In genomic region chr15:100873029-100873677, GRCh38 we compare ENCODE assay signal across 8 cellular contexts. TPM values are rescaled to one million over a fixed set of nuclear protein-coding genes. Genes with fewer than 3 reads are reported as not detected.
DNase-seq lines count a peak whose midpoint lies in the region; ATAC-seq and TF ChIP-seq lines count a peak whose summit lies in the region.

No MANE protein-coding gene starts in this region.

- no peak overlapping the region for H4K5ac ChIP-seq in mesendoderm (ENCODE audit: low read length)

- H3K23ac ChIP-seq in mesendoderm (ENCODE audit: low read length), result no peak overlapping the region

- WGBS in endodermal cell (ENCODE audit: insufficient coverage in 1 of 2, insufficient read length in 1 of 2), 2 experiments, result 41 to 100% methylated on average over 1 to 2 of the region's 2 CpGs
- WGBS in mesendoderm (ENCODE audit: extremely low coverage, insufficient coverage, low lambda C conversion rate), result no CpG with 5 or more reads among the region's 2 CpGs
- 35 to 49% methylated on average over 2 of the region's 2 CpGs for WGBS in thyroid gland, 2 donors

- no peak overlapping the region for H3K4me2 ChIP-seq in mesendoderm (ENCODE audit: low read length)

- H3K27ac ChIP-seq in endodermal cell (ENCODE audit: low read depth, low read length) (no peak overlapping the region), mesendoderm (ENCODE audit: low read depth, low read length) (no peak overlapping the region), thyroid gland (no peak overlapping the region)

- H2AK5ac ChIP-seq in mesendoderm (ENCODE audit: low read length), result no peak overlapping the region

- H3K4me1 ChIP-seq in endodermal cell (ENCODE audit: control insufficient read depth, insufficient read depth, low read length) (peaks cover 3% of the 10 kb centered on the region), mesendoderm (ENCODE audit: control insufficient read depth, low read depth, low read length) (no peaks in the 10 kb centered on the region), thyroid gland (no peaks in the 10 kb centered on the region)

- H3K27ac Mint-ChIP-seq in endodermal cell, result no peak overlapping the region

- no peak overlapping the region for H3K9ac ChIP-seq in endodermal cell (ENCODE audit: extremely low read depth, low read length, poor library complexity, severe bottlenecking)
- H3K9ac ChIP-seq in mesendoderm (ENCODE audit: low read length), result no peak overlapping the region

- peaks cover 6% of the 10 kb centered on the region for H3K9me3 ChIP-seq in endodermal cell (ENCODE audit: control insufficient read depth, low read length)
- H3K9me3 ChIP-seq in thyroid gland, result no peaks in the 10 kb centered on the region

- ATAC-seq in HG02798 (IDR thresholded peaks at IDR 0.05; ENCODE audit: poor library complexity, unreplicated experiment), result peak; percentile 65

- no peak overlapping the region for H3K4ac ChIP-seq in mesendoderm (ENCODE audit: low read depth, low read length)

- no peak overlapping the region for H4K8ac ChIP-seq in mesendoderm (ENCODE audit: low read depth, low read length)

- H3K4me3 Mint-ChIP-seq in endodermal cell, result no peak overlapping the region

- no peak overlapping the region for H2BK15ac ChIP-seq in mesendoderm (replicated peaks; ENCODE audit: low read depth)

- peak; percentile 12 for DNase-seq in activated CD4-positive, CD25-positive, alpha-beta regulatory T cell treated with anti-CD3 and anti-CD28 coated beads, Interleukin-2, amount 50 U/mL, for 16 hours (ENCODE audit: low read depth, low spot score)
- no peak for DNase-seq in activated CD4-positive, CD25-positive, alpha-beta regulatory T cell treated with anti-CD3 and anti-CD28 coated beads, Interleukin-2, amount 50 U/mL, for 72 hours
- DNase-seq in NCI-H2196 (lab: John Stamatoyannopoulos, UW; ENCODE audit: unreplicated experiment), result peak; percentile 71
- DNase-seq in endodermal cell, result peak; percentile 84
- DNase-seq in mesendoderm, result peak; percentile 82
- peak; percentile 68 to 73 for DNase-seq in thyroid gland

- no peak overlapping the region for H3K18ac ChIP-seq in mesendoderm (ENCODE audit: low read length)

- no peak overlapping the region for H2BK5ac ChIP-seq in mesendoderm (ENCODE audit: low read length)

- H3K36me3 Mint-ChIP-seq in endodermal cell (ENCODE audit: low read depth), result no peaks in the 10 kb centered on the region

- H3K4me1 Mint-ChIP-seq in endodermal cell, result peaks cover 2% of the 10 kb centered on the region

- no peaks in the 10 kb centered on the region for H3K79me2 ChIP-seq in mesendoderm (ENCODE audit: control insufficient read depth, insufficient read depth, low read length)

- no peaks in the 10 kb centered on the region for H3K79me1 ChIP-seq in mesendoderm (ENCODE audit: low read length)

- H3K4me3 ChIP-seq in WI38 (ENCODE audit: low read depth, low read length) (no peak overlapping the region), endodermal cell (ENCODE audit: low read length) (no peak overlapping the region), mesendoderm (ENCODE audit: low read length) (no peak overlapping the region), thyroid gland (replicated peaks in 1 of 3) (no peak overlapping the region)

- H3K27me3 Mint-ChIP-seq in endodermal cell (ENCODE audit: insufficient read depth), result peaks cover 44% of the 10 kb centered on the region

- TF ChIP-seq CTCF in WI38 (IDR thresholded peaks at IDR 0.05; ENCODE audit: low read depth, low read length) (peak; percentile 87), endodermal cell (conservative IDR thresholded peaks at IDR 0.05) (peak; percentile 91), thyroid gland (IDR thresholded peaks at IDR 0.05) (peak; percentile 78 to 95 (median 90))

- H3K27me3 ChIP-seq in endodermal cell (ENCODE audit: control insufficient read depth, insufficient read depth, low read length, poor library complexity, severe bottlenecking) (peaks cover 5% of the 10 kb centered on the region), mesendoderm (ENCODE audit: insufficient read depth, low read length, poor library complexity) (no peaks in the 10 kb centered on the region), thyroid gland (no peaks in the 10 kb centered on the region)

- TF ChIP-seq POLR2A in thyroid gland (IDR thresholded peaks at IDR 0.05), result no peak

- H3K36me3 ChIP-seq in endodermal cell (ENCODE audit: control insufficient read depth, insufficient read depth, low read length), result no peaks in the 10 kb centered on the region
- no peaks in the 10 kb centered on the region for H3K36me3 ChIP-seq in mesendoderm (ENCODE audit: control insufficient read depth, insufficient read depth, low read length)
- no peaks in the 10 kb centered on the region for H3K36me3 ChIP-seq in thyroid gland

- H3K9me3 Mint-ChIP-seq in endodermal cell, result no peaks in the 10 kb centered on the region

- intact Hi-C loops in thyroid gland (cut with DNase I), result no loop called here

- no peak overlapping the region for H3K56ac ChIP-seq in mesendoderm (ENCODE audit: low read length)

- no peak overlapping the region for H2BK120ac ChIP-seq in mesendoderm (ENCODE audit: low read depth, low read length)

RNA-seq across cellular contexts. Expression of gene ALDH1A3, which starts 6.5 kb away (rescaled TPM):
- total RNA-seq in endodermal cell, result 1 to 10 TPM; 6.9 to 7.3 TPM
- 2.3 TPM for polyA plus RNA-seq in endodermal cell (2013, experiment 1 of 2)
- 3.1 TPM for polyA plus RNA-seq in endodermal cell (2013, experiment 2 of 2)
- 3.6 TPM for polyA plus RNA-seq in mesendoderm (2013, experiment 1 of 2)
- polyA plus RNA-seq in mesendoderm (2013, experiment 2 of 2), result 3.3 TPM
- total RNA-seq in thyroid gland, result 10 to 100 TPM in 1 of 4 donors, 1 to 10 TPM in 3; 7.1 to 17.9 (median 8.5) TPM

RNA-seq across cellular contexts. Expression of gene LRRK1, which starts 46.0 kb away (rescaled TPM):
- total RNA-seq in endodermal cell (1 to 10 TPM; 2.7 to 5.1 TPM), thyroid gland (10 to 100 TPM in 1 of 4 donors, 1 to 10 TPM in 3; 7.1 to 29.3 (median 8.5) TPM)
- 0.36 TPM for polyA plus RNA-seq in endodermal cell (2013, experiment 1 of 2)
- 0.37 TPM for polyA plus RNA-seq in endodermal cell (2013, experiment 2 of 2)
- 0.66 TPM for polyA plus RNA-seq in mesendoderm (2013, experiment 1 of 2)
- 0.57 TPM for polyA plus RNA-seq in mesendoderm (2013, experiment 2 of 2)
